Comparison of ENCODE assay signal across 15 cellular contexts in the genomic region with DNA sequence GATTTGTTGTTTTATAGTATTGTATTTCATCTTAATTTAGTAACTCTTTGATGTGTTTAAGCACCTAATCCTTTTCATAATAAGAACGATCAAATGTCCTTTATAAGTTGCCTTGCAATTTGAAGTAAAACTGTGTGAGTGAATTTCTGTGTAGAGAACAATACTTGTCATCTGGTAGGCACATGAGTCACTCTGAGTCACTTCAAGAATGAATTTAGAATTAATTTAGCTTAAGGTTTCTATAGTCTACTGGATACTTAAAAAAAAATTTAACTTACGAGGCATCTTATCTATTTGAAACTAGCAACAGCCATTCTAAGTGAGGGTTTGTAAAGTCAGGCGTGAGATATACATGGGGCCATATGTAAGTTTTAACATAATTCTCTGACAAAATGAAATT.
DNase-seq lines count a peak whose midpoint lies in the region; ATAC-seq and TF ChIP-seq lines count a peak whose summit lies in the region.
"Had no signal": no experiment of that assay in that cellular context is flagged by ENCODE, and none has a peak within 500 bp of the region (broad histone marks: within the 10 kb centered on the region; RNA-seq: fewer than 3 reads in every experiment).

No MANE protein-coding gene starts in this region.

- peak; percentile 68 for ATAC-seq in activated naive CD8-positive, alpha-beta T cell treated with anti-CD3 and anti-CD28 coated beads, Interleukin-2, amount 50 U/mL, for 24 hours
- ATAC-seq in activated T-helper 17 cell treated with anti-CD3 and anti-CD28 coated beads, Interleukin-2, amount 50 U/mL, for 72 hours (replicated peaks), result peak; percentile 76
- ATAC-seq in thoracic aorta (ENCODE audit: insufficient number of reproducible peaks, low FRiP score, low read depth), result no peak
- no peak for ATAC-seq in HG03135 (IDR thresholded peaks at IDR 0.05; ENCODE audit: unreplicated experiment)
- ATAC-seq: stimulated activated naive B cell treated with anti-CD40 and anti-IgM and Interleukin-4, amounts not matched to agents 10 μg/mL and 1 μg/mL and 100 μg/mL, for 72 hours had no signal

- H3K36me3 Mint-ChIP-seq in activated naive CD8-positive, alpha-beta T cell treated with anti-CD3 and anti-CD28 coated beads, Interleukin-2, amount 50 U/mL, for 24 hours (ENCODE audit: low read depth), result no peaks in the 10 kb centered on the region
- H3K36me3 Mint-ChIP-seq in activated naive CD8-positive, alpha-beta T cell treated with anti-CD3 and anti-CD28 coated beads for 36 hours, result no peaks in the 10 kb centered on the region
- H3K36me3 Mint-ChIP-seq in activated T-helper 17 cell treated with anti-CD3 and anti-CD28 coated beads, Interleukin-2, amount 50 U/mL, for 72 hours (ENCODE audit: low read depth), result no peaks in the 10 kb centered on the region
- H3K36me3 Mint-ChIP-seq: stimulated activated naive B cell treated with anti-CD40 and anti-IgM and Interleukin-4, amounts not matched to agents 10 μg/mL and 1 μg/mL and 100 μg/mL, for 72 hours had no signal

- H3K27me3 ChIP-seq in thoracic aorta (replicated peaks; ENCODE audit: insufficient read depth), result no peaks in the 10 kb centered on the region

- TF ChIP-seq CTCF in thoracic aorta (IDR thresholded peaks at IDR 0.05), result no peak

- H3K4me1 Mint-ChIP-seq in activated naive CD8-positive, alpha-beta T cell treated with anti-CD3 and anti-CD28 coated beads, Interleukin-2, amount 50 U/mL, for 24 hours, result peaks cover 20% of the 10 kb centered on the region
- H3K4me1 Mint-ChIP-seq in activated naive CD8-positive, alpha-beta T cell treated with anti-CD3 and anti-CD28 coated beads for 36 hours, result peaks cover 10% of the 10 kb centered on the region
- no peaks in the 10 kb centered on the region for H3K4me1 Mint-ChIP-seq in activated T-helper 17 cell treated with anti-CD3 and anti-CD28 coated beads, Interleukin-2, amount 50 U/mL, for 72 hours

- no peaks in the 10 kb centered on the region for H3K9me3 Mint-ChIP-seq in activated naive CD8-positive, alpha-beta T cell treated with anti-CD3 and anti-CD28 coated beads, Interleukin-2, amount 50 U/mL, for 24 hours
- no peaks in the 10 kb centered on the region for H3K9me3 Mint-ChIP-seq in activated naive CD8-positive, alpha-beta T cell treated with anti-CD3 and anti-CD28 coated beads for 36 hours
- H3K9me3 Mint-ChIP-seq in activated T-helper 17 cell treated with anti-CD3 and anti-CD28 coated beads, Interleukin-2, amount 50 U/mL, for 72 hours, result no peaks in the 10 kb centered on the region
- H3K9me3 Mint-ChIP-seq: CD4-positive, alpha-beta T cell; stimulated activated naive B cell treated with anti-CD40 and anti-IgM and Interleukin-4, amounts not matched to agents 10 μg/mL and 1 μg/mL and 100 μg/mL, for 72 hours had no signal

- peaks cover 57% of the 10 kb centered on the region for H3K27me3 Mint-ChIP-seq in activated naive CD8-positive, alpha-beta T cell treated with anti-CD3 and anti-CD28 coated beads, Interleukin-2, amount 50 U/mL, for 24 hours
- H3K27me3 Mint-ChIP-seq in activated naive CD8-positive, alpha-beta T cell treated with anti-CD3 and anti-CD28 coated beads for 36 hours, result peaks cover 82% of the 10 kb centered on the region
- H3K27me3 Mint-ChIP-seq in activated T-helper 17 cell treated with anti-CD3 and anti-CD28 coated beads, Interleukin-2, amount 50 U/mL, for 72 hours, result peaks cover 27% of the 10 kb centered on the region

- no peaks in the 10 kb centered on the region for H3K36me3 ChIP-seq in thoracic aorta
- H3K36me3 ChIP-seq: heart right ventricle had no signal

- no peaks in the 10 kb centered on the region for H3K9me3 ChIP-seq in thoracic aorta
- H3K9me3 ChIP-seq: heart right ventricle had no signal

- H3K4me1 ChIP-seq in thoracic aorta (ENCODE audit: control insufficient read depth in 1 of 2, low read depth in 2 of 2), result peaks cover 16 to 56% of the 10 kb centered on the region in 2 donors
- H3K4me1 ChIP-seq: parathyroid adenoma had no signal

- no peak overlapping the region for H3K4me3 Mint-ChIP-seq in activated naive CD8-positive, alpha-beta T cell treated with anti-CD3 and anti-CD28 coated beads, Interleukin-2, amount 50 U/mL, for 24 hours
- no peak overlapping the region for H3K4me3 Mint-ChIP-seq in activated naive CD8-positive, alpha-beta T cell treated with anti-CD3 and anti-CD28 coated beads for 36 hours
- no peak overlapping the region for H3K4me3 Mint-ChIP-seq in activated T-helper 17 cell treated with anti-CD3 and anti-CD28 coated beads, Interleukin-2, amount 50 U/mL, for 72 hours
- H3K4me3 Mint-ChIP-seq: CD4-positive, alpha-beta T cell; stimulated activated naive B cell treated with anti-CD40 and anti-IgM and Interleukin-4, amounts not matched to agents 10 μg/mL and 1 μg/mL and 100 μg/mL, for 72 hours had no signal

- peak overlapping the region; percentile 57 for H3K4me3 ChIP-seq in thoracic aorta

- no peak for DNase-seq in activated naive CD8-positive, alpha-beta T cell treated with anti-CD3 and anti-CD28 coated beads, Interleukin-2, amount 50 U/mL, for 24 hours
- DNase-seq in activated naive CD8-positive, alpha-beta T cell treated with anti-CD3 and anti-CD28 coated beads for 36 hours, result no peak
- peak; percentile 34 for DNase-seq in inferior parietal cortex (ENCODE audit: extremely low spot score)
- no peak for DNase-seq in thoracic aorta (ENCODE audit: low spot score)
- no peak for DNase-seq in NCI-H1092 (lab: John Stamatoyannopoulos, UW)
- DNase-seq in NOMO-1 treated with dmso at 0.1 percent for 144 hours (lab: John Stamatoyannopoulos, UW; ENCODE audit: unreplicated experiment), result no peak
- DNase-seq: activated gamma-delta T cell; CD4-positive, alpha-beta T cell; heart right ventricle; NCI-H187 treated with DMSO at 0.1 percent for 48 hours; stimulated activated naive B cell treated with anti-CD40 and anti-IgM and Interleukin-4, amounts not matched to agents 10 μg/mL and 1 μg/mL and 100 μg/mL, for 72 hours; T-helper 1 cell had no signal

- peak overlapping the region; percentile 13 to 65 for H3K27ac ChIP-seq in thoracic aorta
- H3K27ac ChIP-seq: parathyroid adenoma had no signal

- no peak overlapping the region for H3K27ac Mint-ChIP-seq in activated naive CD8-positive, alpha-beta T cell treated with anti-CD3 and anti-CD28 coated beads, Interleukin-2, amount 50 U/mL, for 24 hours
- H3K27ac Mint-ChIP-seq in activated naive CD8-positive, alpha-beta T cell treated with anti-CD3 and anti-CD28 coated beads for 36 hours, result no peak overlapping the region
- H3K27ac Mint-ChIP-seq in activated T-helper 17 cell treated with anti-CD3 and anti-CD28 coated beads, Interleukin-2, amount 50 U/mL, for 72 hours, result no peak overlapping the region
- H3K27ac Mint-ChIP-seq: CD4-positive, alpha-beta T cell; stimulated activated naive B cell treated with anti-CD40 and anti-IgM and Interleukin-4, amounts not matched to agents 10 μg/mL and 1 μg/mL and 100 μg/mL, for 72 hours had no signal

Comparison
In these comparisons a context has a peak if more than half of its experiments do, and no peak if none do; other contexts are left out.
1. ATAC-seq: peak in activated naive CD8-positive, alpha-beta T cell treated with anti-CD3 and anti-CD28 coated beads, Interleukin-2, amount 50 U/mL, for 24 hours (single experiment) and activated T-helper 17 cell treated with anti-CD3 and anti-CD28 coated beads, Interleukin-2, amount 50 U/mL, for 72 hours (single experiment); none in thoracic aorta (single experiment) and HG03135 (single experiment).